In genomic region chr6:89357390-89357789, GRCh38 we compare ENCODE assay signal across 9 cellular contexts. TPM values are rescaled to one million over a fixed set of nuclear protein-coding genes. Genes with fewer than 3 reads are reported as not detected.
DNase-seq lines count a peak whose midpoint lies in the region; ATAC-seq, FAIRE-seq and TF ChIP-seq lines count a peak whose summit lies in the region.
"Had no signal": no experiment of that assay in that cellular context is flagged by ENCODE, and none has a peak within 500 bp of the region (broad histone marks: within the 10 kb centered on the region; RNA-seq: fewer than 3 reads in every experiment).

No MANE protein-coding gene starts in this region.

- dilution Hi-C loops in endothelial cell of umbilical vein (cut with MboI; ENCODE audit: extremely low pct_ligation_motif_present, low sequenced_read_pairs), result no loop called here

- peaks cover under 1% of the 10 kb centered on the region for H3K79me2 ChIP-seq in endothelial cell of umbilical vein (ENCODE audit: control insufficient read depth, insufficient read depth, low read length)

- no peaks in the 10 kb centered on the region for H4K20me1 ChIP-seq in endothelial cell of umbilical vein (replicated peaks; ENCODE audit: control insufficient read depth, extremely low read depth, insufficient read depth, low read length)

- peak; percentile 75 for DNase-seq in GF-D8 (lab: John Stamatoyannopoulos, UW)
- DNase-seq in endothelial cell of umbilical vein (ENCODE audit: low read depth, low spot score), result peak; percentile 58
- DNase-seq in WERI-Rb-1, result no peak
- no peak for DNase-seq in NCI-H2029 treated with DMSO at 0.1 percent for 48 hours (lab: John Stamatoyannopoulos, UW)
- no peak for DNase-seq in NCI-H748 treated with DMSO at 0.1 percent for 48 hours (lab: John Stamatoyannopoulos, UW)
- no peak for DNase-seq in stimulated activated CD4-positive, alpha-beta T cell treated with anti-CD3 and anti-CD28 coated beads, Interleukin-12 subunit alpha, Interleukin-12 subunit beta, amount 100 ng/mL, for 4 hours

- no peak for FAIRE-seq in endothelial cell of umbilical vein (lab: Jason Lieb, UNC)

- CTCF ChIA-PET in endothelial cell of umbilical vein (lab: Charles Lee), result interaction anchor here (1.9 to 4.4 kb wide), 4 partner anchors 10 to 46 kb away, joined by 7 to 56 read pairs (median 24); no protein-coding TSS in a partner anchor

- TF ChIP-seq POLR2A in endothelial cell of umbilical vein (IDR thresholded peaks at IDR 0.05; ENCODE audit: low read depth, low read length), result no peak

- intact Hi-C loops in endothelial cell of umbilical vein (cut with micrococcal nuclease), result no loop called here

- no peak overlapping the region for H3K27ac ChIP-seq in endothelial cell of umbilical vein (ENCODE audit: insufficient read depth, low read depth, low read length)
- H3K27ac ChIP-seq in WERI-Rb-1, result no peak overlapping the region
- H3K27ac ChIP-seq: cardiac muscle cell had no signal

- no peak overlapping the region for H3K9ac ChIP-seq in endothelial cell of umbilical vein (replicated peaks; ENCODE audit: extremely low read depth, insufficient read depth, low read length)

- peaks cover 2% of the 10 kb centered on the region for H3K4me1 ChIP-seq in endothelial cell of umbilical vein (ENCODE audit: control insufficient read depth, extremely low read depth, insufficient read depth, low read length)

- no TSS peak for BruUV-seq in endothelial cell of umbilical vein (replicated peaks; lab: Mats Ljungman, UMichigan)

- ATAC-seq in GM19455 (IDR thresholded peaks at IDR 0.05; ENCODE audit: unreplicated experiment) (peak; percentile 52), HG03460 (IDR thresholded peaks at IDR 0.05; ENCODE audit: unreplicated experiment) (peak; percentile 57)

- H2AFZ ChIP-seq in endothelial cell of umbilical vein (ENCODE audit: low read depth, low read length), result peak overlapping the region; percentile 66

- H3K9me1 ChIP-seq in endothelial cell of umbilical vein (replicated peaks; ENCODE audit: control insufficient read depth, extremely low read depth, insufficient read depth, low read length), result no peaks in the 10 kb centered on the region

- POLR2A ChIA-PET in endothelial cell of umbilical vein (lab: Charles Lee), result interaction anchor here (1.2 kb wide), 1 partner anchor 277 kb away, joined by 3 read pairs; the partner anchor contains the start of gene PNRC1

- H3K9me3 ChIP-seq in endothelial cell of umbilical vein (replicated peaks; ENCODE audit: control insufficient read depth, insufficient read depth, low read length) (no peaks in the 10 kb centered on the region), WERI-Rb-1 (ENCODE audit: severe bottlenecking) (no peaks in the 10 kb centered on the region)

- H3K36me3 ChIP-seq in endothelial cell of umbilical vein (ENCODE audit: control insufficient read depth in 2 of 2, extremely low read depth in 1 of 2, insufficient read depth in 2 of 2, low read length in 2 of 2) (no peaks in the 10 kb centered on the region), WERI-Rb-1 (no peaks in the 10 kb centered on the region)
- H3K36me3 ChIP-seq: cardiac muscle cell had no signal

- H3K4me3 ChIP-seq in endothelial cell of umbilical vein (replicated peaks in 1 of 3; ENCODE audit: insufficient read depth in 1 of 3, low read depth in 1 of 3, low read length in 3 of 3), result no peak overlapping the region
- H3K4me3 ChIP-seq in WERI-Rb-1 (ENCODE audit: low read depth, low read length), result no peak overlapping the region
- H3K4me3 ChIP-seq: cardiac muscle cell had no signal

- H3K27me3 ChIP-seq in endothelial cell of umbilical vein (ENCODE audit: control insufficient read depth in 2 of 2, insufficient read depth in 2 of 2, low read length in 2 of 2) (no peaks in the 10 kb centered on the region), WERI-Rb-1 (ENCODE audit: insufficient read depth, low read depth, severe bottlenecking) (no peaks in the 10 kb centered on the region)
- H3K27me3 ChIP-seq: cardiac muscle cell had no signal

- TF ChIP-seq CTCF in endothelial cell of umbilical vein (IDR thresholded peaks at IDR 0.05; ENCODE audit: extremely low read depth in 1 of 2, insufficient read depth in 1 of 2, low read depth in 1 of 2, low read length in 2 of 2), result no peak
- no peak for TF ChIP-seq CTCF in WERI-Rb-1 (IDR thresholded peaks at IDR 0.05; ENCODE audit: low read depth, low read length)

- peak overlapping the region; percentile 43 for H3K4me2 ChIP-seq in endothelial cell of umbilical vein (ENCODE audit: insufficient read depth, low read length)

TF ChIP-seq in endothelial cell of umbilical vein, 7 proteins besides CTCF, POLR2A, EP300 and RAD21:
- TF ChIP-seq MAX (IDR thresholded peaks at IDR 0.05; ENCODE audit: insufficient read depth, insufficient read length) (no peak), GATA2 (IDR thresholded peaks at IDR 0.05; ENCODE audit: insufficient read depth, insufficient read length, low read depth, low read length) (no peak), JUN (IDR thresholded peaks at IDR 0.05; ENCODE audit: borderline replicate concordance, insufficient read depth, insufficient read length, low read depth) (no peak), MYC (IDR thresholded peaks at IDR 0.05; ENCODE audit: low read depth, low read length) (no peak), FOS (IDR thresholded peaks at IDR 0.05; ENCODE audit: borderline replicate concordance, insufficient read depth, low read length) (no peak), EZH2 (IDR thresholded peaks at IDR 0.05; ENCODE audit: borderline replicate concordance, low read depth, low read length, severe bottlenecking) (no peak)
TF ChIP-seq in endothelial cell of umbilical vein: peak in this region for 0.

RNA-seq across cellular contexts. Expression of gene UBE2J1, which starts 4.9 kb away (rescaled TPM):
- 84.9 and 96.6 TPM in 2 replicates for total RNA-seq in endothelial cell of umbilical vein
- polyA plus RNA-seq in endothelial cell of umbilical vein, result 36.3 and 44.4 TPM in 2 replicates
- polyA plus RNA-seq in endothelial cell of umbilical vein (2011; cell fraction: cytosol; rRNA removed), result 40.5 and 45.2 TPM in 2 replicates
- 38.4 and 45.2 TPM in 2 replicates for polyA plus RNA-seq in endothelial cell of umbilical vein (2011; cell fraction: nucleus; rRNA removed)
- polyA plus RNA-seq in endothelial cell of umbilical vein (2012), result 31.7 and 47.9 TPM in 2 replicates
- polyA minus RNA-seq in endothelial cell of umbilical vein, result 47.2 and 53.7 TPM in 2 replicates
- polyA minus RNA-seq in endothelial cell of umbilical vein (2011; cell fraction: cytosol; rRNA and poly(A)+ RNA removed), result 13.6 TPM
- 40.8 and 51.1 TPM in 2 replicates for polyA minus RNA-seq in endothelial cell of umbilical vein (2011; cell fraction: nucleus; rRNA and poly(A)+ RNA removed)

RNA-seq across cellular contexts. Expression of gene GABRR2, which starts 42.3 kb away (rescaled TPM):
- 2.5 and 3.6 TPM in 2 replicates for total RNA-seq in endothelial cell of umbilical vein
- 1.4 TPM in 2 replicates for polyA plus RNA-seq in endothelial cell of umbilical vein
- polyA plus RNA-seq in endothelial cell of umbilical vein (2011; cell fraction: cytosol; rRNA removed), result 0.22 and 0.32 TPM in 2 replicates
- polyA plus RNA-seq in endothelial cell of umbilical vein (2011; cell fraction: nucleus; rRNA removed), result 13.3 and 16.4 TPM in 2 replicates
- 0.44 TPM in 2 replicates for polyA plus RNA-seq in endothelial cell of umbilical vein (2012)
- polyA minus RNA-seq in endothelial cell of umbilical vein, result 1.8 and 5.5 TPM in 2 replicates
- polyA minus RNA-seq in endothelial cell of umbilical vein (2011; cell fraction: cytosol; rRNA and poly(A)+ RNA removed), result not detected
- polyA minus RNA-seq in endothelial cell of umbilical vein (2011; cell fraction: nucleus; rRNA and poly(A)+ RNA removed), result 2.6 and 4.1 TPM in 2 replicates

RNA-seq across cellular contexts. Expression of gene RRAGD, which starts 54.7 kb away (rescaled TPM):
- total RNA-seq in endothelial cell of umbilical vein, result 0.90 and 2.0 TPM in 2 replicates
- 0.07 and 0.08 TPM in 2 replicates for polyA plus RNA-seq in endothelial cell of umbilical vein
- 0.13 TPM in 2 replicates for polyA plus RNA-seq in endothelial cell of umbilical vein (2011; cell fraction: cytosol; rRNA removed)
- 0.07 and 0.11 TPM in 2 replicates for polyA plus RNA-seq in endothelial cell of umbilical vein (2011; cell fraction: nucleus; rRNA removed)
- 0.05 and 0.27 TPM in 2 replicates for polyA plus RNA-seq in endothelial cell of umbilical vein (2012)
- polyA minus RNA-seq in endothelial cell of umbilical vein, result 0.27 and 0.32 TPM in 2 replicates
- not detected for polyA minus RNA-seq in endothelial cell of umbilical vein (2011; cell fraction: cytosol; rRNA and poly(A)+ RNA removed)
- not detected in 2 replicates for polyA minus RNA-seq in endothelial cell of umbilical vein (2011; cell fraction: nucleus; rRNA and poly(A)+ RNA removed)

Comparison
In these comparisons a context has a peak if more than half of its experiments do, and no peak if none do; other contexts are left out.
1. DNase-seq: peak in GF-D8 (single experiment) and endothelial cell of umbilical vein (single experiment); none in WERI-Rb-1 (single experiment), NCI-H2029 treated with DMSO at 0.1 percent for 48 hours (single experiment), NCI-H748 treated with DMSO at 0.1 percent for 48 hours (single experiment) and stimulated activated CD4-positive, alpha-beta T cell treated with anti-CD3 and anti-CD28 coated beads, Interleukin-12 subunit alpha, Interleukin-12 subunit beta, amount 100 ng/mL, for 4 hours (single experiment).